ENCODE assay signal across 8 cellular contexts in the genomic region with DNA sequence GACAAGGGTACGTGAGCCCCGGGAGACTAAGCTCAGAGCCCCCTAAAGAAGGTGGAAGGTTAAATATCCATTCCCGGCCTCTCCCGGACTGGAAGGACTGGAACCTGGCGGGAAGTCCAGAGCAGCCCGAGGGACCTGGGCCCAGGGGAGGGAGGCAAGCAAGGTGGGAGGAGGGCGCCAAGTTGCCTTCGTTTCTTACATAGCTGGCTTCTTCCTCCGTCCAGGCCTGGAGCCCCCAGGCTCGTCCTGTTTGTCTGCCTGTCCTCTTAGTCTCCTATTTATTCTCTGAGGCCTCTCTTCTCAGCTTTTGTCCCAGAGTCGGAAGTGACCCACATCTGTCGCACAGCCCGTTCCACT. TPM values are rescaled to one million over a fixed set of nuclear protein-coding genes. Genes with fewer than 3 reads are reported as not detected.
DNase-seq lines count a peak whose midpoint lies in the region; ATAC-seq, FAIRE-seq and TF ChIP-seq lines count a peak whose summit lies in the region.

No MANE protein-coding gene starts in this region.

- H3K27me3 ChIP-seq in H1 (replicated peaks in 1 of 4; ENCODE audit: control insufficient read depth in 3 of 4, extremely low read depth in 1 of 4, insufficient read depth in 3 of 4, low read length in 3 of 4) (no peaks in the 10 kb centered on the region), neural progenitor cell (no peaks in the 10 kb centered on the region)

- H4K20me1 ChIP-seq in H1 (replicated peaks in 1 of 2; ENCODE audit: control insufficient read depth in 1 of 2, insufficient read depth in 2 of 2, low read length in 2 of 2) (peaks cover 5 to 9% of the 10 kb centered on the region in 2 experiments), neural progenitor cell (ENCODE audit: low read depth) (no peaks in the 10 kb centered on the region)

- H2AFZ ChIP-seq in H1 (ENCODE audit: low read length), result no peak overlapping the region
- H2AFZ ChIP-seq in neural progenitor cell (replicated peaks), result peak overlapping the region; percentile 75

- peak overlapping the region; percentile 77 for H2BK12ac ChIP-seq in H1 (ENCODE audit: low read depth, low read length)

- H3K23me2 ChIP-seq in H1 (ENCODE audit: low read depth, low read length), result peaks cover 8% of the 10 kb centered on the region

- peak overlapping the region; percentile 74 for H3K27ac Mint-ChIP-seq in neural progenitor cell

- no peak for TF ChIP-seq EP300 in H1 (IDR thresholded peaks at IDR 0.05; ENCODE audit: borderline replicate concordance in 1 of 2, low read depth in 2 of 2, low read length in 2 of 2)

- peaks cover 28% of the 10 kb centered on the region for H3K4me1 Mint-ChIP-seq in neural progenitor cell

- peaks cover 5% of the 10 kb centered on the region for H3K79me1 ChIP-seq in H1 (ENCODE audit: low read depth, low read length)

- POLR2A ChIA-PET in RWPE1 (lab: Yijun Ruan, JAX; ENCODE audit: low non-redundant PET) (interaction anchor here (0.6 to 1.4 kb wide), 5 partner anchors 14 to 540 kb away, joined by 3 to 5 read pairs (median 4); no protein-coding TSS in a partner anchor), H1 (lab: Charles Lee; ENCODE audit: partially characterized antibody) (interaction anchor here (0.8 to 23.9 kb wide), 26 partner anchors 11 to 544 kb away, joined by 3 to 626 read pairs (median 9); a partner anchor contains a TSS)

- CTCF ChIA-PET in RWPE1 (lab: Yijun Ruan, JAX), result interaction anchor here (1.3 to 6.1 kb wide), 2 partner anchors 14 to 37 kb away, joined by 5 to 51 read pairs; no protein-coding TSS in a partner anchor
- CTCF ChIA-PET in H1 (lab: Charles Lee; ENCODE audit: partially characterized antibody), result interaction anchor here (1.1 to 12.8 kb wide), 6 partner anchors 9 to 61 kb away, joined by 3 to 316 read pairs (median 7); a partner anchor contains a TSS

- peak; percentile 2 for ATAC-seq in GM21528 (IDR thresholded peaks at IDR 0.05; ENCODE audit: low FRiP score, unreplicated experiment)
- no peak for ATAC-seq in GM21717 (IDR thresholded peaks at IDR 0.05; ENCODE audit: unreplicated experiment)

- 0 out of 2 replicates have a peak overlapping the region, but pooled peaks have one; percentile 81 for H2BK15ac ChIP-seq in H1 (ENCODE audit: low read length)

- peaks cover 24% of the 10 kb centered on the region for H3F3A ChIP-seq in neural progenitor cell (ENCODE audit: low read depth)

- peak overlapping the region; percentile 95 for H3K4me3 Mint-ChIP-seq in neural progenitor cell

- DNase-seq in RWPE1 (ENCODE audit: low spot score) (no peak), H1 (ENCODE audit: low read depth in 1 of 2, low spot score in 2 of 2) (no peak), neural progenitor cell (ENCODE audit: low spot score) (peak; percentile 45), SKM-1 treated with dmso at 0.1 percent for 144 hours (lab: John Stamatoyannopoulos, UW; ENCODE audit: unreplicated experiment) (no peak), NCI-H510A treated with DMSO at 0.1 percent for 48 hours (lab: John Stamatoyannopoulos, UW) (no peak), cerebellar cortex (ENCODE audit: low spot score) (no peak)

- peak overlapping the region; percentile 19 for H3K23ac ChIP-seq in H1 (ENCODE audit: insufficient read length)

- H3K4me3 ChIP-seq in H1 (ENCODE audit: extremely low read depth in 1 of 4, insufficient read depth in 2 of 4, low read depth in 3 of 4, low read length in 4 of 4) (peak overlapping the region; percentile 60 to 96 (median 84)), neural progenitor cell (peak overlapping the region; percentile 81)

- H3K9me3 ChIP-seq in H1 (ENCODE audit: insufficient read depth in 2 of 2, low read depth in 1 of 2, low read length in 1 of 2), result no peaks in the 10 kb centered on the region
- no peaks in the 10 kb centered on the region for H3K9me3 ChIP-seq in neural progenitor cell (ENCODE audit: low read depth)

- H4K8ac ChIP-seq in H1 (ENCODE audit: extremely low read depth, insufficient read depth, low read length), result peak overlapping the region; percentile 97; the same call in 1 of the 2 replicates

- H3K4ac ChIP-seq in H1 (replicated peaks; ENCODE audit: insufficient read length, low read depth, low read length), result peak overlapping the region; percentile 96

- H2BK5ac ChIP-seq in H1 (ENCODE audit: low read depth, low read length), result peak overlapping the region; percentile 97

- H3K27me3 Mint-ChIP-seq in neural progenitor cell (ENCODE audit: insufficient read depth, low read depth), result peaks cover 8% of the 10 kb centered on the region

- H2BK120ac ChIP-seq in H1 (replicated peaks; ENCODE audit: low read depth, low read length), result no peak overlapping the region

- H3K4me1 ChIP-seq in H1 (replicated peaks in 1 of 4; ENCODE audit: control insufficient read depth in 3 of 4, insufficient read depth in 4 of 4, low read length in 3 of 4), result peaks cover 5 to 13% (median 9%) of the 10 kb centered on the region in 4 experiments
- H3K4me1 ChIP-seq in neural progenitor cell, result peaks cover 16% of the 10 kb centered on the region

- no peak for TF ChIP-seq POLR2A in H1 (IDR thresholded peaks at IDR 0.05; ENCODE audit: control extremely low read depth in 1 of 2, low read depth in 2 of 2, low read length in 2 of 2)

- H3K4me2 ChIP-seq in H1 (ENCODE audit: insufficient read depth in 1 of 2, low read depth in 2 of 2, low read length in 2 of 2), result peak overlapping the region; percentile 88 to 91
- H3K4me2 ChIP-seq in neural progenitor cell, result peak overlapping the region; percentile 94

- peak overlapping the region; percentile 88 for H3K27ac ChIP-seq in RWPE1
- peak overlapping the region; percentile 89 for H3K27ac ChIP-seq in H1 (ENCODE audit: low read depth, low read length)
- H3K27ac ChIP-seq in neural progenitor cell, result no peak overlapping the region

- no peaks in the 10 kb centered on the region for H3K9me3 Mint-ChIP-seq in neural progenitor cell

- H3K36me3 ChIP-seq in H1 (ENCODE audit: control insufficient read depth in 2 of 4, insufficient read depth in 4 of 4, low read length in 3 of 4) (peaks cover 6 to 28% (median 13%) of the 10 kb centered on the region in 4 experiments; a peak in 6 of 8 replicates), neural progenitor cell (no peaks in the 10 kb centered on the region)

- TF ChIP-seq CTCF in RWPE1 (conservative IDR thresholded peaks at IDR 0.05; ENCODE audit: low read depth), result no peak
- no peak for TF ChIP-seq CTCF in H1 (IDR thresholded peaks at IDR 0.05; ENCODE audit: control extremely low read depth in 1 of 3, insufficient read depth in 1 of 3, low read depth in 1 of 3, low read length in 3 of 3)
- TF ChIP-seq CTCF in neural progenitor cell (IDR thresholded peaks at IDR 0.05), result no peak

- peaks cover 0 to 21% of the 10 kb centered on the region in 2 experiments; a peak in 2 of 4 replicates for H3K79me2 ChIP-seq in H1 (ENCODE audit: control insufficient read depth in 1 of 2, insufficient read depth in 2 of 2, low read length in 2 of 2)
- no peaks in the 10 kb centered on the region for H3K79me2 ChIP-seq in neural progenitor cell (ENCODE audit: low read depth)

- TF ChIP-seq RAD21 in H1 (IDR thresholded peaks at IDR 0.05 in 1 of 2, conservative IDR thresholded peaks at IDR 0.05 in 1 of 2; ENCODE audit: low read depth in 2 of 2, low read length in 2 of 2), result no peak

- no peaks in the 10 kb centered on the region for H3K36me3 Mint-ChIP-seq in neural progenitor cell

- 0 out of 2 replicates have a peak overlapping the region, but pooled peaks have one; percentile 35 for H2BK20ac ChIP-seq in H1 (ENCODE audit: low read length)

- H3K9ac ChIP-seq in H1 (replicated peaks in 1 of 4; ENCODE audit: extremely low read depth in 1 of 4, low read depth in 3 of 4, low read length in 3 of 4), result peak overlapping the region; percentile 87 to 95 (median 90)
- H3K9ac ChIP-seq in neural progenitor cell, result peak overlapping the region; percentile 5

- peak overlapping the region; percentile 97 for H3K18ac ChIP-seq in H1 (ENCODE audit: extremely low read depth, low read length)

- WGBS in H1 (ENCODE audit: extremely low coverage in 1 of 2, insufficient coverage in 1 of 2, insufficient read length in 1 of 2, insufficient replicate concordance in 2 of 2, low coverage in 1 of 2, low lambda C conversion rate in 2 of 2, missing lambda C conversion rate in 1 of 2), 2 experiments, result 3% methylated on average over 13 of the region's 13 CpGs; no CpG with 5 or more reads in 1 of the 2 experiments

- H4K5ac ChIP-seq in H1 (ENCODE audit: insufficient read length, low read depth, low read length), result peak overlapping the region; percentile 82

- FAIRE-seq in H1 (lab: Jason Lieb, UNC), result no peak

- peak overlapping the region; percentile 61 for H4K91ac ChIP-seq in H1 (replicated peaks; ENCODE audit: insufficient read length, low read length)

- H3K14ac ChIP-seq in H1 (ENCODE audit: insufficient read length), result no peak overlapping the region

- H3K56ac ChIP-seq in H1 (replicated peaks; ENCODE audit: insufficient read length, low read depth, low read length), result peak overlapping the region; percentile 97

- peak overlapping the region; percentile 2; the same call in 1 of the 2 replicates for H2AK5ac ChIP-seq in H1 (ENCODE audit: low read depth, low read length)

RNA-seq across cellular contexts. Expression of a gene that starts 0.7 kb away (rescaled TPM):
- 79.3 and 81.9 TPM in 2 replicates for total RNA-seq in H1 (2021; fragmentation: NEBNext Ultra II Directional; extraction: Animal tissue kit (Norgen Biotek cat#: 25700))
- polyA plus RNA-seq in H1 (2011; rRNA removed), result 115 and 221 TPM in 2 replicates
- polyA plus RNA-seq in H1 (2011; cell fraction: cytosol; rRNA removed), result 165 TPM
- 263 TPM for polyA plus RNA-seq in H1 (2011; cell fraction: nucleus; rRNA removed)
- polyA plus RNA-seq in H1 (2012, experiment 1 of 2), result 63.9 to 105 TPM (median 99.4 TPM) in 4 replicates
- 105 TPM for polyA plus RNA-seq in H1 (2012, experiment 2 of 2)
- 67.3 TPM for polyA plus RNA-seq in H1 (2013, experiment 1 of 2)
- polyA plus RNA-seq in H1 (2013, experiment 2 of 2), result 67.0 TPM
- 75.2 and 96.9 TPM in 2 replicates for polyA minus RNA-seq in H1 (2011; rRNA and poly(A)+ RNA removed)
- 79.0 TPM for polyA minus RNA-seq in H1 (2011; cell fraction: cytosol; rRNA and poly(A)+ RNA removed)
- 63.1 TPM for polyA minus RNA-seq in H1 (2011; cell fraction: nucleus; rRNA and poly(A)+ RNA removed)
- 11.1 and 26.6 TPM in 2 replicates for total RNA-seq in neural progenitor cell (ENCODE audit: low replicate concordance)

RNA-seq across cellular contexts. Expression of a gene that starts 19.8 kb away (rescaled TPM):
- 63.6 and 67.2 TPM in 2 replicates for total RNA-seq in H1 (2021; fragmentation: NEBNext Ultra II Directional; extraction: Animal tissue kit (Norgen Biotek cat#: 25700))
- 60.4 and 74.6 TPM in 2 replicates for polyA plus RNA-seq in H1 (2011; rRNA removed)
- polyA plus RNA-seq in H1 (2011; cell fraction: cytosol; rRNA removed), result 80.4 TPM
- polyA plus RNA-seq in H1 (2011; cell fraction: nucleus; rRNA removed), result 82.9 TPM
- 58.7 to 73.6 TPM (median 70.9 TPM) in 4 replicates for polyA plus RNA-seq in H1 (2012, experiment 1 of 2)
- polyA plus RNA-seq in H1 (2012, experiment 2 of 2), result 77.2 TPM
- polyA plus RNA-seq in H1 (2013, experiment 1 of 2), result 30.0 TPM
- 30.0 TPM for polyA plus RNA-seq in H1 (2013, experiment 2 of 2)
- polyA minus RNA-seq in H1 (2011; rRNA and poly(A)+ RNA removed), result 83.6 and 86.0 TPM in 2 replicates
- polyA minus RNA-seq in H1 (2011; cell fraction: cytosol; rRNA and poly(A)+ RNA removed), result 46.2 TPM
- polyA minus RNA-seq in H1 (2011; cell fraction: nucleus; rRNA and poly(A)+ RNA removed), result 55.6 TPM
- total RNA-seq in neural progenitor cell (ENCODE audit: low replicate concordance), result 66.5 and 83.8 TPM in 2 replicates

RNA-seq across cellular contexts. Expression of a gene that starts 19.9 kb away (rescaled TPM):
- total RNA-seq in H1 (2021; fragmentation: NEBNext Ultra II Directional; extraction: Animal tissue kit (Norgen Biotek cat#: 25700)), result 1.1 TPM in 2 replicates
- polyA plus RNA-seq in H1 (2011; rRNA removed), result 2.1 and 2.2 TPM in 2 replicates
- 1.9 TPM for polyA plus RNA-seq in H1 (2011; cell fraction: cytosol; rRNA removed)
- polyA plus RNA-seq in H1 (2011; cell fraction: nucleus; rRNA removed), result 1.8 TPM
- polyA plus RNA-seq in H1 (2012, experiment 1 of 2), result 0.39 to 1.3 TPM (median 0.65 TPM) in 4 replicates
- polyA plus RNA-seq in H1 (2012, experiment 2 of 2), result 1.0 TPM
- polyA plus RNA-seq in H1 (2013, experiment 1 of 2), result 1.1 TPM
- polyA plus RNA-seq in H1 (2013, experiment 2 of 2), result 1.3 TPM
- polyA minus RNA-seq in H1 (2011; rRNA and poly(A)+ RNA removed), result 0.95 and 1.5 TPM in 2 replicates
- 0.51 TPM for polyA minus RNA-seq in H1 (2011; cell fraction: cytosol; rRNA and poly(A)+ RNA removed)
- polyA minus RNA-seq in H1 (2011; cell fraction: nucleus; rRNA and poly(A)+ RNA removed), result 2.5 TPM
- 0.54 and 1.9 TPM in 2 replicates for total RNA-seq in neural progenitor cell (ENCODE audit: low replicate concordance)

RNA-seq across cellular contexts. Expression of a gene that starts 23.5 kb away (rescaled TPM):
- total RNA-seq in H1 (2021; fragmentation: NEBNext Ultra II Directional; extraction: Animal tissue kit (Norgen Biotek cat#: 25700)), result not detected in 2 replicates
- polyA plus RNA-seq in H1 (2011; rRNA removed), result 0.02 and 0.05 TPM in 2 replicates
- not detected for polyA plus RNA-seq in H1 (2011; cell fraction: cytosol; rRNA removed)
- 0.81 TPM for polyA plus RNA-seq in H1 (2011; cell fraction: nucleus; rRNA removed)
- polyA plus RNA-seq in H1 (2012, experiment 1 of 2), result not detected in 4 replicates
- polyA plus RNA-seq in H1 (2012, experiment 2 of 2), result not detected
- polyA plus RNA-seq in H1 (2013, experiment 1 of 2), result 0.04 TPM
- not detected for polyA plus RNA-seq in H1 (2013, experiment 2 of 2)
- polyA minus RNA-seq in H1 (2011; rRNA and poly(A)+ RNA removed), result 0.07 TPM in 1 of 2 replicates, not detected in the other
- polyA minus RNA-seq in H1 (2011; cell fraction: cytosol; rRNA and poly(A)+ RNA removed), result not detected
- not detected for polyA minus RNA-seq in H1 (2011; cell fraction: nucleus; rRNA and poly(A)+ RNA removed)
- not detected in 2 replicates for total RNA-seq in neural progenitor cell (ENCODE audit: low replicate concordance)

RNA-seq across cellular contexts. Expression of a gene that starts 35.6 kb away (rescaled TPM):
- 0.33 and 0.76 TPM in 2 replicates for total RNA-seq in H1 (2021; fragmentation: NEBNext Ultra II Directional; extraction: Animal tissue kit (Norgen Biotek cat#: 25700))
- polyA plus RNA-seq in H1 (2011; rRNA removed), result 0.53 and 0.80 TPM in 2 replicates
- polyA plus RNA-seq in H1 (2011; cell fraction: cytosol; rRNA removed), result 0.31 TPM
- polyA plus RNA-seq in H1 (2011; cell fraction: nucleus; rRNA removed), result 1.1 TPM
- polyA plus RNA-seq in H1 (2012, experiment 1 of 2), result 0.17 to 0.74 TPM (median 0.45 TPM) in 3 of 4 replicates, not detected in the other
- polyA plus RNA-seq in H1 (2012, experiment 2 of 2), result 0.39 TPM
- 0.39 TPM for polyA plus RNA-seq in H1 (2013, experiment 1 of 2)
- polyA plus RNA-seq in H1 (2013, experiment 2 of 2), result 0.13 TPM
- 0.29 TPM in 1 of 2 replicates, not detected in the other for polyA minus RNA-seq in H1 (2011; rRNA and poly(A)+ RNA removed)
- polyA minus RNA-seq in H1 (2011; cell fraction: cytosol; rRNA and poly(A)+ RNA removed), result not detected
- polyA minus RNA-seq in H1 (2011; cell fraction: nucleus; rRNA and poly(A)+ RNA removed), result not detected
- 0.77 and 1.2 TPM in 2 replicates for total RNA-seq in neural progenitor cell (ENCODE audit: low replicate concordance)
